Comparison of ENCODE assay signal across 2 cellular contexts in the genomic region with DNA sequence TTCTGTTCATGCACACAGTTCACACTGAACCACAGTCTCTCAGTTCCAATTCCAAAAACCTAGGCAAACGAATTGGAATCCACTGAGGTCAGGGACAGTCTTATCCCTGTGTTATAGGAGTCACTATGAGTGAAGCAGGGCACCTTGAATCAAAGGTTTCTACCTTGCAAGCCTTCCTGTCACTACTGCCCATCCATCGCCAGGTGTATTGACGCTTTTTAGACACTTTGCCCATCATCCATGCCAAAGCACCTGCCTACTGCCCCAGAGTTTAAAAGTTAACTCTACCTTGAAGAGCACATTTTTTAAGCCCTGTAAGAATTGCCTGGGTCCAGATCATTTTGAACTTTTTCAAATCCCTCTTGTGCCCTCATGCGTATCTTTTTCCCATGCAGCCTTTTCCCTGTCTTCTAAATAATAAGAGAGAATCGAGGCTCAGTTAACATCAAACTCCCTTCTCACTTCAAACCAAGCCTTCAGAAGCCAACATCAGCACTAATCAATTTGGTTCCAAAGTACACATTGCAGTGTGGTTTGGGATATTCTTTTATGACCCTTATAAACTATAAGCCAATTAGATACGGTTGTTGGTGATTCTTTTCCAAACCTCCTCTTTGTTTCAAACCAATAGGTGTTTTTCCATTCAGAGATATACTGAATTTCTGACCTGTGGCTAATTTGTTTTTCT.
TF ChIP-seq lines count a peak whose summit lies in the region.

No MANE protein-coding gene starts in this region.

TF ChIP-seq in liver, 16 proteins besides CTCF, POLR2A, EP300 and RAD21:
- no peak for TF ChIP-seq GABPA (IDR thresholded peaks at IDR 0.05 in 1 of 2, conservative IDR thresholded peaks at IDR 0.05 in 1 of 2)
- no peak for TF ChIP-seq TAF1 (conservative IDR thresholded peaks at IDR 0.05)
- TF ChIP-seq RXRA (IDR thresholded peaks at IDR 0.05), result no peak
- TF ChIP-seq, protein P1, sequence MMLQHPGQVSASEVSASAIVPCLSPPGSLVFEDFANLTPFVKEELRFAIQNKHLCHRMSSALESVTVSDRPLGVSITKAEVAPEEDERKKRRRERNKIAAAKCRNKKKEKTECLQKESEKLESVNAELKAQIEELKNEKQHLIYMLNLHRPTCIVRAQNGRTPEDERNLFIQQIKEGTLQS (IDR thresholded peaks at IDR 0.05), result no peak
- TF ChIP-seq EGR1 (IDR thresholded peaks at IDR 0.05; ENCODE audit: low read depth in 2 of 2), result no peak
- TF ChIP-seq, protein P2, sequence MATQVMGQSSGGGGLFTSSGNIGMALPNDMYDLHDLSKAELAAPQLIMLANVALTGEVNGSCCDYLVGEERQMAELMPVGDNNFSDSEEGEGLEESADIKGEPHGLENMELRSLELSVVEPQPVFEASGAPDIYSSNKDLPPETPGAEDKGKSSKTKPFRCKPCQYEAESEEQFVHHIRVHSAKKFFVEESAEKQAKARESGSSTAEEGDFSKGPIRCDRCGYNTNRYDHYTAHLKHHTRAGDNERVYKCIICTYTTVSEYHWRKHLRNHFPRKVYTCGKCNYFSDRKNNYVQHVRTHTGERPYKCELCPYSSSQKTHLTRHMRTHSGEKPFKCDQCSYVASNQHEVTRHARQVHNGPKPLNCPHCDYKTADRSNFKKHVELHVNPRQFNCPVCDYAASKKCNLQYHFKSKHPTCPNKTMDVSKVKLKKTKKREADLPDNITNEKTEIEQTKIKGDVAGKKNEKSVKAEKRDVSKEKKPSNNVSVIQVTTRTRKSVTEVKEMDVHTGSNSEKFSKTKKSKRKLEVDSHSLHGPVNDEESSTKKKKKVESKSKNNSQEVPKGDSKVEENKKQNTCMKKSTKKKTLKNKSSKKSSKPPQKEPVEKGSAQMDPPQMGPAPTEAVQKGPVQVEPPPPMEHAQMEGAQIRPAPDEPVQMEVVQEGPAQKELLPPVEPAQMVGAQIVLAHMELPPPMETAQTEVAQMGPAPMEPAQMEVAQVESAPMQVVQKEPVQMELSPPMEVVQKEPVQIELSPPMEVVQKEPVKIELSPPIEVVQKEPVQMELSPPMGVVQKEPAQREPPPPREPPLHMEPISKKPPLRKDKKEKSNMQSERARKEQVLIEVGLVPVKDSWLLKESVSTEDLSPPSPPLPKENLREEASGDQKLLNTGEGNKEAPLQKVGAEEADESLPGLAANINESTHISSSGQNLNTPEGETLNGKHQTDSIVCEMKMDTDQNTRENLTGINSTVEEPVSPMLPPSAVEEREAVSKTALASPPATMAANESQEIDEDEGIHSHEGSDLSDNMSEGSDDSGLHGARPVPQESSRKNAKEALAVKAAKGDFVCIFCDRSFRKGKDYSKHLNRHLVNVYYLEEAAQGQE (IDR thresholded peaks at IDR 0.05), result no peak
- TF ChIP-seq YY1 (IDR thresholded peaks at IDR 0.05), result no peak
- TF ChIP-seq, protein P3, sequence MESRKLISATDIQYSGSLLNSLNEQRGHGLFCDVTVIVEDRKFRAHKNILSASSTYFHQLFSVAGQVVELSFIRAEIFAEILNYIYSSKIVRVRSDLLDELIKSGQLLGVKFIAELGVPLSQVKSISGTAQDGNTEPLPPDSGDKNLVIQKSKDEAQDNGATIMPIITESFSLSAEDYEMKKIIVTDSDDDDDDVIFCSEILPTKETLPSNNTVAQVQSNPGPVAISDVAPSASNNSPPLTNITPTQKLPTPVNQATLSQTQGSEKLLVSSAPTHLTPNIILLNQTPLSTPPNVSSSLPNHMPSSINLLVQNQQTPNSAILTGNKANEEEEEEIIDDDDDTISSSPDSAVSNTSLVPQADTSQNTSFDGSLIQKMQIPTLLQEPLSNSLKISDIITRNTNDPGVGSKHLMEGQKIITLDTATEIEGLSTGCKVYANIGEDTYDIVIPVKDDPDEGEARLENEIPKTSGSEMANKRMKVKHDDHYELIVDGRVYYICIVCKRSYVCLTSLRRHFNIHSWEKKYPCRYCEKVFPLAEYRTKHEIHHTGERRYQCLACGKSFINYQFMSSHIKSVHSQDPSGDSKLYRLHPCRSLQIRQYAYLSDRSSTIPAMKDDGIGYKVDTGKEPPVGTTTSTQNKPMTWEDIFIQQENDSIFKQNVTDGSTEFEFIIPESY (IDR thresholded peaks at IDR 0.05), result no peak
- no peak for TF ChIP-seq NR2F2 (IDR thresholded peaks at IDR 0.05)
- peak; percentile 33 for TF ChIP-seq FOXA2 (IDR thresholded peaks at IDR 0.05)
- no peak for TF ChIP-seq JUND (IDR thresholded peaks at IDR 0.05)
- TF ChIP-seq, protein P4, sequence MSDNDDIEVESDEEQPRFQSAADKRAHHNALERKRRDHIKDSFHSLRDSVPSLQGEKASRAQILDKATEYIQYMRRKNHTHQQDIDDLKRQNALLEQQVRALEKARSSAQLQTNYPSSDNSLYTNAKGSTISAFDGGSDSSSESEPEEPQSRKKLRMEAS (IDR thresholded peaks at IDR 0.05), result peak; percentile 14
- no peak for TF ChIP-seq SP1 (IDR thresholded peaks at IDR 0.05)
- TF ChIP-seq FOXA1 (IDR thresholded peaks at IDR 0.05), result no peak
- TF ChIP-seq HNF4A (conservative IDR thresholded peaks at IDR 0.05), result peak; percentile 50 to 57
- no peak for TF ChIP-seq HNF4G (IDR thresholded peaks at IDR 0.05)

TF ChIP-seq in HepG2, 621 proteins besides CTCF, POLR2A, EP300 and RAD21:
- TF ChIP-seq TBP (CRISPR knock-in tag; IDR thresholded peaks at IDR 0.05) (no peak), ZNF549 (CRISPR knock-in tag; IDR thresholded peaks at IDR 0.05) (no peak), POLR2AphosphoS2 (IDR thresholded peaks at IDR 0.05; ENCODE audit: low read depth, low read length) (no peak), NFE2 (CRISPR knock-in tag; IDR thresholded peaks at IDR 0.05) (no peak), NCOA2 (CRISPR knock-in tag; IDR thresholded peaks at IDR 0.05) (no peak), HES4 (CRISPR knock-in tag; IDR thresholded peaks at IDR 0.05; ENCODE audit: borderline replicate concordance) (no peak)
